ENCODE assay signal across 9 cellular contexts in the genomic region with DNA sequence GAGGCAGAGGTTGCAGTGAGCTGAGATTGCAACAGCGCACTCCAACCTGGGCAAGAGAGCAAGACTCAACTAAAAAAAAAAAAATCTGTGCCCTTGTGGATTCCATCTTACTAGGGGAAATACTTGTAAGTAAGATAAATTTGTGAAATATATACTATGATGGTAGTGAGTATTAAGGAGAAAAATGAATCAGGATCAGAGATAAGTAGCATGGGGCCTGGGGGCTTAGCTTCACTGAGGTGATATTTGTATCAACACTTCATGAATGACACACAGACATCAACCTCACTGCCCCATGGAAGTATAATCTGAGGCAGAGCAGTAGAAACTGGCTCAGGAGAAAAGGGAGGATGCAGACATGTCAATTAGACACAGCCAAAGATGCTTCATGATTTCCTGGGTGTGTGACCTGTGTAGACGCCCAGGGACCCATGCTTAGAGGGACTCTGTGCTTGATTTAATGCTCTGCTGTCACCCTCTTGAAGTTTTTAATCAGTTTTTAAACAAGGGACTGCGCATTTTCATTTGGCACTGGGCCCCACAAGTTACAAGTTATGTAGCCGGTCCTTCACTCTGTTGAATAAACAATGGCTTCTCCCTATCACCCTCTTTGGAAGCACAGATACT. TPM values are rescaled to one million over a fixed set of nuclear protein-coding genes. Genes with fewer than 3 reads are reported as not detected.
DNase-seq lines count a peak whose midpoint lies in the region; ATAC-seq, FAIRE-seq and TF ChIP-seq lines count a peak whose summit lies in the region.
"Had no signal": no experiment of that assay in that cellular context is flagged by ENCODE, and none has a peak within 500 bp of the region (broad histone marks: within the 10 kb centered on the region; RNA-seq: fewer than 3 reads in every experiment).

No MANE protein-coding gene starts in this region.

- no peak for FAIRE-seq in small intestine (lab: Jason Lieb, UNC)

- 32 to 43% (median 34%) methylated on average over 4 of the region's 4 CpGs for WGBS in small intestine, 3 donors

- H3K36me3 ChIP-seq in MM.1S (replicated peaks; ENCODE audit: insufficient read depth, low read length) (no peaks in the 10 kb centered on the region), small intestine (ENCODE audit: control insufficient read depth in 2 of 2, insufficient read depth in 2 of 2, low read length in 2 of 2) (no peaks in the 10 kb centered on the region), uterus (no peaks in the 10 kb centered on the region), BE2C (no peaks in the 10 kb centered on the region)

- peaks cover 42% of the 10 kb centered on the region for H3K4me1 ChIP-seq in MM.1S (ENCODE audit: low read length)
- H3K4me1 ChIP-seq in small intestine (ENCODE audit: control insufficient read depth in 2 of 2, insufficient read depth in 1 of 2, low read depth in 1 of 2, low read length in 1 of 2), result peaks cover 0 to 6% of the 10 kb centered on the region in 2 donors
- no peaks in the 10 kb centered on the region for H3K4me1 ChIP-seq in uterus
- H3K4me1 ChIP-seq in BE2C, result no peaks in the 10 kb centered on the region

- TF ChIP-seq CTCF in MM.1S (IDR thresholded peaks at IDR 0.05; ENCODE audit: low read length), result no peak
- no peak for TF ChIP-seq CTCF in coronary artery (IDR thresholded peaks at IDR 0.05)
- no peak for TF ChIP-seq CTCF in uterus (IDR thresholded peaks at IDR 0.05)
- no peak for TF ChIP-seq CTCF in BE2C (IDR thresholded peaks at IDR 0.05; ENCODE audit: low read depth, low read length)

- H3K27me3 ChIP-seq in MM.1S (replicated peaks; ENCODE audit: insufficient read depth, low read length), result no peaks in the 10 kb centered on the region
- H3K27me3 ChIP-seq in small intestine (ENCODE audit: control insufficient read depth in 2 of 2, insufficient read depth in 2 of 2, low read length in 2 of 2), result no peaks in the 10 kb centered on the region
- H3K27me3 ChIP-seq in uterus, result no peaks in the 10 kb centered on the region
- H3K27me3 ChIP-seq in BE2C, result no peaks in the 10 kb centered on the region

- DNase-seq in MM.1S, result no peak
- no peak for DNase-seq in coronary artery (ENCODE audit: low spot score)
- no peak for DNase-seq in small intestine
- no peak for DNase-seq in uterus
- no peak for DNase-seq in BE2C
- DNase-seq: cortex of kidney, SW 1271 had no signal

- no peaks in the 10 kb centered on the region for H3K9me2 ChIP-seq in MM.1S (replicated peaks; ENCODE audit: insufficient read depth, low read length)

- peak overlapping the region; percentile 88 for H3K4me2 ChIP-seq in MM.1S (ENCODE audit: low read depth, low read length)

- peak overlapping the region; percentile 44 for H3K9ac ChIP-seq in MM.1S (ENCODE audit: low read length)

- TF ChIP-seq POLR2A in uterus (IDR thresholded peaks at IDR 0.05), result no peak

- no peaks in the 10 kb centered on the region for H4K20me1 ChIP-seq in MM.1S (ENCODE audit: insufficient read depth, low read length)

- ATAC-seq in GM19467 (IDR thresholded peaks at IDR 0.05; ENCODE audit: unreplicated experiment) (peak; percentile 3), GM19463 (IDR thresholded peaks at IDR 0.05; ENCODE audit: unreplicated experiment) (no peak)

- intact Hi-C loops in uterus (cut with DNase I; ENCODE audit: low total_unique reads), result no loop called here

- H3K79me2 ChIP-seq in MM.1S (ENCODE audit: low read length), result no peaks in the 10 kb centered on the region

- H2AFZ ChIP-seq in MM.1S (ENCODE audit: low read length), result peak overlapping the region; percentile 74

- no peaks in the 10 kb centered on the region for H3K9me3 ChIP-seq in MM.1S (replicated peaks; ENCODE audit: insufficient read depth, low read length)
- no peaks in the 10 kb centered on the region for H3K9me3 ChIP-seq in small intestine (ENCODE audit: control insufficient read depth, low read depth)
- no peaks in the 10 kb centered on the region for H3K9me3 ChIP-seq in uterus
- no peaks in the 10 kb centered on the region for H3K9me3 ChIP-seq in BE2C

- H3K4me3 ChIP-seq in MM.1S (ENCODE audit: low read length) (peak overlapping the region; percentile 44), coronary artery (peak overlapping the region; percentile 47), small intestine (ENCODE audit: low read depth in 1 of 2, low read length in 2 of 2) (peak overlapping the region in 1 of 2 donors; percentile 10), uterus (no peak overlapping the region), BE2C (ENCODE audit: low read depth, low read length) (no peak overlapping the region)

- H3F3A ChIP-seq in MM.1S (ENCODE audit: insufficient read depth, low read length), result peaks cover 37% of the 10 kb centered on the region

- peak overlapping the region; percentile 81 for H3K27ac ChIP-seq in MM.1S (ENCODE audit: low read length)
- H3K27ac ChIP-seq in coronary artery, result peak overlapping the region; percentile 26 to 79
- peak overlapping the region; percentile 83 to 85 for H3K27ac ChIP-seq in small intestine (ENCODE audit: low read depth in 1 of 2, low read length in 1 of 2)
- H3K27ac ChIP-seq in uterus, result no peak overlapping the region

RNA-seq across cellular contexts. Expression of gene TMEM230, which starts 35.0 kb away (rescaled TPM):
- 10 to 100 TPM; 82.3 to 85.1 (median 83.2) TPM for polyA plus RNA-seq in small intestine
- 10 to 100 TPM; 66.1 to 94.1 (median 89.9) TPM for total RNA-seq in uterus
- polyA plus RNA-seq in BE2C (2012; ENCODE audit: insufficient read depth, insufficient read length, low read depth), result 112 TPM

RNA-seq across cellular contexts. Expression of gene PCNA, which starts 41.9 kb away (rescaled TPM):
- polyA plus RNA-seq in small intestine, result 100 to 1,000 TPM in 1 of 3 donors, 10 to 100 TPM in 2; 57.6 to 144 (median 77.8) TPM
- 100 to 1,000 TPM in 1 of 4 donors, 10 to 100 TPM in 3; 43.0 to 112 (median 59.6) TPM for total RNA-seq in uterus
- 74.6 TPM for polyA plus RNA-seq in BE2C (2012; ENCODE audit: insufficient read depth, insufficient read length, low read depth)

RNA-seq across cellular contexts. Expression of gene CDS2, which starts 48.9 kb away (rescaled TPM):
- polyA plus RNA-seq in small intestine, result 10 to 100 TPM in 1 of 3 donors, 1 to 10 TPM in 2; 2.9 to 13.1 (median 5.1) TPM
- total RNA-seq in uterus, result 10 to 100 TPM; 22.5 to 66.6 (median 41.7) TPM
- polyA plus RNA-seq in BE2C (2012; ENCODE audit: insufficient read depth, insufficient read length, low read depth), result 15.7 TPM

Comparison
In these comparisons a context has a peak if more than half of its experiments do, and no peak if none do; other contexts are left out.
1. H3K27ac ChIP-seq: peak in MM.1S (single experiment), coronary artery (2 of 2) and small intestine (2 of 2); none in uterus (0 of 2).
2. H3K4me3 ChIP-seq: peak in MM.1S (single experiment) and coronary artery (single experiment); none in uterus (0 of 2) and BE2C (single experiment).